ENCODE assay signal across 9 cellular contexts in the genomic region with DNA sequence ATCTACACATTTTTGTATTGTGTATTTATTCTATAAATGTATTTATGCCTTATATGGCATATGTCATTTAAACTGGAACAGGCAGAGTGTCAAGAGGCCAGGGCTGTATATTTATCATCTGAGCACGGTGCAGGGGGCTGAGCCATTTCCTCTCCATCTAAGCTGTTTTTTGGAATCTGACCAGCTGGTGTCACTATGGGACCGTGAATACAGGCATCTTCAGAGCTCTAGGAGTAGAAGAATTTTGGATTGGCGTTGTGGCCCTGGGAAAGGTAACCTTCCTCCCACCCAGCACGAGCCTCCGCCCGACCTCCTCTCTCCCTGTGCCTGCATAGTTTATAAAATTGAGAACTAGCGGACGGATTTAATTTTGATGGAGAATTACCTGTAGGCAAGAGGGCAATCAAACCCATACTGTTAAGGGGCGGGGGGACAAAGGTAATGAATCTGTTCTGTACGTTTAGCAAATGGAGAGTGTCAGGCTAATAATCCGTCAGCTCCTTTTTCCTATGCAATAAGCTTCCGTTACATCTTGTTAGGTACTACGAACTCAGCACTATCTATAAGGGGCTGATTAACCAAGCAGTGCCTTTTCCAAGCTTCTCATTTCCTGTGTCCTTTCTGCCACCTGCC. TPM values are rescaled to one million over a fixed set of nuclear protein-coding genes. Genes with fewer than 3 reads are reported as not detected.
DNase-seq lines count a peak whose midpoint lies in the region; ATAC-seq, FAIRE-seq and TF ChIP-seq lines count a peak whose summit lies in the region.
"Had no signal": no experiment of that assay in that cellular context is flagged by ENCODE, and none has a peak within 500 bp of the region (broad histone marks: within the 10 kb centered on the region; RNA-seq: fewer than 3 reads in every experiment).

No MANE protein-coding gene starts in this region.

- H3K36me3 ChIP-seq in astrocyte (ENCODE audit: insufficient read depth, low read length): no peaks in the 10 kb centered on the region

- ATAC-seq in GM21529 (IDR thresholded peaks at IDR 0.05; ENCODE audit: unreplicated experiment): peak; percentile 87
- no peak for ATAC-seq in HG03097 (IDR thresholded peaks at IDR 0.05; ENCODE audit: low FRiP score, unreplicated experiment)

- no peak overlapping the region for H3K27ac ChIP-seq in astrocyte (ENCODE audit: low read depth, low read length)

- no peak for FAIRE-seq in astrocyte (lab: Jason Lieb, UNC)

- H3K4me1 Mint-ChIP-seq in astrocyte (ENCODE audit: low read depth, unreplicated experiment): no peaks in the 10 kb centered on the region
- H3K4me1 Mint-ChIP-seq: activated naive CD4-positive, alpha-beta T cell treated with anti-CD3 and anti-CD28 coated beads, Interleukin-2, amount 50 U/mL, for 24 hours had no signal

- H3K9me3 ChIP-seq in astrocyte (ENCODE audit: insufficient read depth, low read depth, low read length): no peaks in the 10 kb centered on the region

- no peaks in the 10 kb centered on the region for H4K20me1 ChIP-seq in astrocyte (ENCODE audit: insufficient read depth, low read length)

- no peak overlapping the region for H3K27ac Mint-ChIP-seq in astrocyte (ENCODE audit: unreplicated experiment)
- H3K27ac Mint-ChIP-seq: activated naive CD4-positive, alpha-beta T cell treated with anti-CD3 and anti-CD28 coated beads, Interleukin-2, amount 50 U/mL, for 24 hours had no signal

- H3K27me3 Mint-ChIP-seq in astrocyte (ENCODE audit: low read depth, unreplicated experiment): peaks cover 7% of the 10 kb centered on the region

- H3K79me2 ChIP-seq in astrocyte (ENCODE audit: insufficient read depth, low read length): no peaks in the 10 kb centered on the region

- H3K9ac ChIP-seq in astrocyte (ENCODE audit: low read length): no peak overlapping the region

- TF ChIP-seq CTCF in astrocyte (IDR thresholded peaks at IDR 0.05; ENCODE audit: insufficient read depth, low read depth, low read length): peak; percentile 74

- no peak overlapping the region for H3K4me3 ChIP-seq in astrocyte (ENCODE audit: insufficient read depth, low read depth, low read length)

- peak; percentile 58 for DNase-seq in DMS53 treated with DMSO at 0.1 percent for 48 hours (lab: John Stamatoyannopoulos, UW; ENCODE audit: unreplicated experiment)
- DNase-seq in Kasumi-1 (lab: John Stamatoyannopoulos, UW): peak; percentile 75 to 90
- DNase-seq in SHP77 (lab: John Stamatoyannopoulos, UW): peak; percentile 64 to 74
- DNase-seq in astrocyte (ENCODE audit: low read depth): peak; percentile 29
- DNase-seq in iPS DF 4.7 (ENCODE audit: extremely low read depth, low spot score): peak; percentile 53
- peak; percentile 4 to 20 for DNase-seq in stimulated activated CD4-positive, alpha-beta T cell treated with anti-CD3 and anti-CD28 coated beads, Interleukin-15, amount 100 ng/mL, for 48 hours (ENCODE audit: low read depth in 2 of 2)

- H3K4me2 ChIP-seq in astrocyte (ENCODE audit: low read length): no peak overlapping the region

- H3K4me1 ChIP-seq in astrocyte (ENCODE audit: insufficient read depth, low read length): no peaks in the 10 kb centered on the region

- H3K36me3 Mint-ChIP-seq in astrocyte (ENCODE audit: low read depth, unreplicated experiment): no peaks in the 10 kb centered on the region
- H3K36me3 Mint-ChIP-seq: activated naive CD4-positive, alpha-beta T cell treated with anti-CD3 and anti-CD28 coated beads, Interleukin-2, amount 50 U/mL, for 24 hours had no signal

- no peak overlapping the region for H2AFZ ChIP-seq in astrocyte (ENCODE audit: low read depth, low read length)

- H3K27me3 ChIP-seq in astrocyte (ENCODE audit: insufficient read depth, low read length): peaks cover 4% of the 10 kb centered on the region

- no peak overlapping the region for H3K4me3 Mint-ChIP-seq in astrocyte (ENCODE audit: unreplicated experiment)
- H3K4me3 Mint-ChIP-seq: activated naive CD4-positive, alpha-beta T cell treated with anti-CD3 and anti-CD28 coated beads, Interleukin-2, amount 50 U/mL, for 24 hours had no signal

- H3K9me3 Mint-ChIP-seq in astrocyte (ENCODE audit: unreplicated experiment): no peaks in the 10 kb centered on the region
- H3K9me3 Mint-ChIP-seq: activated naive CD4-positive, alpha-beta T cell treated with anti-CD3 and anti-CD28 coated beads, Interleukin-2, amount 50 U/mL, for 24 hours had no signal

RNA-seq across cellular contexts. Expression of gene EEF1E1, which starts 29.0 kb away (rescaled TPM):
- total RNA-seq in astrocyte: 35.5 and 44.5 TPM in 2 replicates

Comparison
In these comparisons a context has a peak if more than half of its experiments do, and no peak if none do; other contexts are left out.
1. DNase-seq: peak in every context shown above with its lines; median percentile 82 in Kasumi-1; 69 in SHP77; 58 in DMS53 treated with DMSO at 0.1 percent for 48 hours; 53 in iPS DF 4.7; 29 in astrocyte; 12 in stimulated activated CD4-positive, alpha-beta T cell treated with anti-CD3 and anti-CD28 coated beads, Interleukin-15, amount 100 ng/mL, for 48 hours.